In the genomic region with DNA sequence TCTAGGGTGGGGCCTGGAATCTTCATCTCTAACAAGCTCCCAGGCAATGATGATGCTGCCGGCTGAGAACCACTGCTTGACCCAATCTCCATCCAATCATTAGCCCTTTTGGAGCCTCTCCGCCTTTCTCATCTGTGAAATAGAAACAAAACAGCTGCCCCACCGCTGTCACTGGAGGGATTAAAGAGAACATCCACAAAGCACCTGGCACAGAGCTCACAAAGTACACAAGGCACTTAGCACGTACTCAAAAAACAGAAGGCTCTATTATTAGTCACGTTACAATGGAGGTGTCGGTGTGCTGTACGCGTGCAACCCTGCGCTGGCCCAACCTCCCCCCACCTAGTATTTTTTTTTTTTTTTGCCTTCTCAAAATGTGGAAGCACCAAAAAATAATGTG, we compare ENCODE assay signal across 11 cellular contexts.
DNase-seq lines count a peak whose midpoint lies in the region; ATAC-seq and TF ChIP-seq lines count a peak whose summit lies in the region.
"Had no signal": no experiment of that assay in that cellular context is flagged by ENCODE, and none has a peak within 500 bp of the region (broad histone marks: within the 10 kb centered on the region; RNA-seq: fewer than 3 reads in every experiment).

No MANE protein-coding gene starts in this region.

- peaks cover 16% of the 10 kb centered on the region; the same call in 1 of the 2 replicates for H3K9me3 ChIP-seq in OCI-LY7 (ENCODE audit: low read length)
- H3K9me3 ChIP-seq: Peyer's patch had no signal

- no peak for TF ChIP-seq CTCF in OCI-LY7 (conservative IDR thresholded peaks at IDR 0.05; ENCODE audit: low read length)

- ATAC-seq in GM18868 (IDR thresholded peaks at IDR 0.05; ENCODE audit: unreplicated experiment) (peak; percentile 88), GM18520 (IDR thresholded peaks at IDR 0.05; ENCODE audit: unreplicated experiment) (no peak), GM21786 (IDR thresholded peaks at IDR 0.05; ENCODE audit: unreplicated experiment) (no peak), GM18517 (IDR thresholded peaks at IDR 0.05; ENCODE audit: unreplicated experiment) (no peak)

- H3K4me2 ChIP-seq in OCI-LY7 (ENCODE audit: low read length), result peak overlapping the region; percentile 57
- H3K4me2 ChIP-seq: BLaER1 had no signal

- no peaks in the 10 kb centered on the region for H4K20me1 ChIP-seq in OCI-LY7 (ENCODE audit: insufficient read depth, low read length)
- H4K20me1 ChIP-seq: BLaER1 had no signal

- H3K9me2 ChIP-seq in OCI-LY7 (ENCODE audit: insufficient read depth, low read length), result no peaks in the 10 kb centered on the region

- peak overlapping the region; percentile 62; the same call in 1 of the 2 replicates for H2AFZ ChIP-seq in OCI-LY7 (ENCODE audit: low read length)

- no peaks in the 10 kb centered on the region for H3K79me2 ChIP-seq in OCI-LY7 (ENCODE audit: insufficient read depth, low read depth, low read length)

- H3K4me1 ChIP-seq in OCI-LY7 (ENCODE audit: insufficient read depth, low read length, poor library complexity, severe bottlenecking), result peaks cover 23% of the 10 kb centered on the region
- H3K4me1 ChIP-seq: BLaER1, Peyer's patch had no signal

- intact Hi-C loops in OCI-LY7 (cut with micrococcal nuclease; ENCODE audit: unreplicated experiment), result loop anchor here (1.0 to 10.0 kb wide), 11 partner anchors 73 to 710 kb away; partner anchors contain the start of gene ARID1B

- no peaks in the 10 kb centered on the region; the same call in 1 of the 2 replicates for H3K36me3 ChIP-seq in OCI-LY7 (ENCODE audit: insufficient read depth, low read length)
- H3K36me3 ChIP-seq: BLaER1, Peyer's patch had no signal

- BruUV-seq in OCI-LY7 (replicated peaks; lab: Mats Ljungman, UMichigan), result no TSS peak

- CTCF ChIA-PET in OCI-LY7 (lab: Charles Lee; ENCODE audit: unreplicated experiment), result no interaction called here

- peak; percentile 72 for DNase-seq in NCI-H2081 treated with DMSO at 0.1 percent for 48 hours (lab: John Stamatoyannopoulos, UW)
- peak; percentile 88 for DNase-seq in OCI-LY7 (ENCODE audit: low spot score)
- peak; percentile 37 for DNase-seq in left kidney (ENCODE audit: low read depth, low spot score)
- DNase-seq in NCI-H526 treated with DMSO at 0.1 percent for 48 hours (lab: John Stamatoyannopoulos, UW), result no peak

- H3K27ac ChIP-seq in OCI-LY7 (ENCODE audit: low read depth, low read length, poor library complexity, severe bottlenecking), result peak overlapping the region; percentile 57
- H3K27ac ChIP-seq: BLaER1, coronary artery, Peyer's patch had no signal

- POLR2A ChIA-PET in OCI-LY7 (lab: Charles Lee), result interaction anchor here (0.6 to 1.0 kb wide), 17 partner anchors 14 to 461 kb away, joined by 3 to 8 read pairs (median 3); no protein-coding TSS in a partner anchor

- peak overlapping the region; percentile 25 for H3K4me3 ChIP-seq in OCI-LY7 (ENCODE audit: low read depth, low read length, poor library complexity, severe bottlenecking)
- H3K4me3 ChIP-seq: BLaER1, coronary artery, Peyer's patch had no signal
